ENCODE assay signal across 18 cellular contexts in the genomic region with DNA sequence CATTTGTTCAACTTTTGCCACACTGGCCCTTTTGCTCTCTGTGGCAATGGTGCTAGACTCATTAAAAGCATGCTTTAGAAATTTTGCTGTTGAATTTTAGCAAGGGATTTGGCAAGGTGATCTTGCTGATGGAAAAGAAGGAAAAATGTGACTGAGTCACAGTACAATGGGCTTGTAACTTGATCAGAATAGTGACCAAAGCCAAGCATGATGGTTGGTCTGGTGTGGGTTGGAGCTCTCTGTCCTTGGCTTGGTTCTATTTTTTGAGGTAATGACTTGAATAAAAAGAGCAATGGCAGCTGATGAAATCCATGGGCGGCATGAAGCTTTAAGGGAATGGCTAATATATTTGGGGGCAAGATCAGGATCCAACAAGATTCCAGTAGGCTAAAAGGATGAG.
"Had no signal": no experiment of that assay in that cellular context is flagged by ENCODE, and none has a peak within 500 bp of the region (broad histone marks: within the 10 kb centered on the region; RNA-seq: fewer than 3 reads in every experiment).

No MANE protein-coding gene starts in this region.

- H3K4me1 Mint-ChIP-seq: naive B cell had no signal

- H3K27ac ChIP-seq: colonic mucosa, neutrophil had no signal

- H3K9me3 ChIP-seq: colonic mucosa, neutrophil had no signal

- FAIRE-seq: endothelial cell of umbilical vein, small intestine had no signal

- H3K9me3 Mint-ChIP-seq: endodermal cell, nephron progenitor cell had no signal

- H3K27ac Mint-ChIP-seq: endodermal cell, mesothelial cell of epicardium, naive B cell, nephron progenitor cell had no signal

- H3K27me3 ChIP-seq: colonic mucosa had no signal

- H3K36me3 Mint-ChIP-seq: mesothelial cell of epicardium, naive B cell had no signal

- H3K4me3 Mint-ChIP-seq: endodermal cell, mesothelial cell of epicardium, naive B cell, nephron progenitor cell had no signal

- H3K4me1 ChIP-seq: colonic mucosa had no signal

- H3K36me3 ChIP-seq: colonic mucosa, neutrophil had no signal

- H3K4me3 ChIP-seq: colonic mucosa had no signal

- DNase-seq: caudate nucleus; colonic mucosa; effector CD4-positive, alpha-beta T cell; endodermal cell; erythroblast; foreskin fibroblast; head of caudate nucleus; hippocampal formation; mammary epithelial cell; naive B cell; nephron progenitor cell; small intestine; stimulated activated CD4-positive, alpha-beta T cell treated with anti-CD3 and anti-CD28 coated beads, Interleukin-12 subunit alpha, Interleukin-12 subunit beta, amount 100 ng/mL, for 4 hours; stimulated activated naive CD4-positive, alpha-beta T cell; trophoblast cell had no signal
